ENCODE assay signal across 31 cellular contexts in the genomic region with DNA sequence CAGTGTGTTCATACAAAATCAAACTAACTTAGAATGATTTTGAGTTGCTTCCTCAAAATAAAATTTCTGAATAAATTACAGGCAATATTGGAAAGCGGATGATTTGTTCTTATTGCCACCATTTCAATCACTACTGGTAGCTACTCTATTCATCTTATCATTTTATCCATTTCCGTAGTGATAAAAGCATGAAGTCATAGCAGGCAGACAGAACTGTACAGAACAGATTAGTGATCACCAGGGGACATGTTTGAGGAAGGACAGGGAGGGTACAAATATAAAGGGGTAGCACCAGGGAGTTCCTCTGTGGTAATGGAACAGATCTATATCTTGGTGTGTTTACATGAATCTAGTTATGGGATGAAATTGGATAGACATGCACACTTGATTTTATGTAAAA.
"Had no signal": no experiment of that assay in that cellular context is flagged by ENCODE, and none has a peak within 500 bp of the region (broad histone marks: within the 10 kb centered on the region; RNA-seq: fewer than 3 reads in every experiment).

No MANE protein-coding gene starts in this region.

- H3K4me3 ChIP-seq: breast epithelium, gastrocnemius medialis, ovary, sigmoid colon, thyroid gland, upper lobe of left lung had no signal

- H3K9me3 ChIP-seq: breast epithelium, gastrocnemius medialis, neutrophil, ovary, sigmoid colon, thyroid gland, upper lobe of left lung had no signal

- ATAC-seq: activated naive CD4-positive, alpha-beta T cell treated with anti-CD3 and anti-CD28 coated beads, Interleukin-2, amount 50 U/mL, for 72 hours; gastrocnemius medialis; left colon; stimulated activated memory B cell treated with anti-CD40 and anti-IgM and Interleukin-4, amounts not matched to agents 10 μg/mL and 1 μg/mL and 100 μg/mL, for 72 hours; stimulated activated naive CD8-positive, alpha-beta T cell treated with anti-CD3 and anti-CD28 coated beads, Interleukin-15, amount 100 ng/mL, for 72 hours; WTC11 had no signal

- DNase-seq: activated CD4-positive, alpha-beta memory T cell treated with anti-CD3 and anti-CD28 coated beads, Interleukin-2, amount 10 ng/mL, durations not matched to agents 7 days and 5 days; activated CD4-positive, alpha-beta T cell treated with anti-CD3 and anti-CD28 coated beads for 1 hour; activated CD4-positive, alpha-beta T cell treated with anti-CD3 and anti-CD28 coated beads, Interleukin-2, amount 10 ng/mL, durations not matched to agents 7 days and 5 days; activated naive CD4-positive, alpha-beta T cell; activated T-cell treated with anti-CD3 and anti-CD28 coated beads, Interleukin-2, amount 50 U/mL, for 48 hours; central memory CD4-positive, alpha-beta T cell; effector CD4-positive, alpha-beta T cell; gastrocnemius medialis; hypothalamus; immature natural killer cell; kidney; left colon; mammary epithelial cell; naive B cell; nephron progenitor cell; ovary; sigmoid colon; small intestine; stimulated activated CD4-positive, alpha-beta T cell treated with anti-CD3 and anti-CD28 coated beads, Interleukin-4, amount 100 ng/mL, for 24 hours; stimulated activated CD8-positive, alpha-beta memory T cell treated with anti-CD3 and anti-CD28 coated beads, Interleukin-4, amount 100 ng/mL, for 48 hours; stimulated activated naive CD8-positive, alpha-beta T cell treated with anti-CD3 and anti-CD28 coated beads, Interleukin-15, amount 100 ng/mL, for 72 hours; substantia nigra; T-helper 1 cell; thyroid gland; upper lobe of left lung had no signal

- H3K27ac ChIP-seq: breast epithelium, epithelial cell of prostate, gastrocnemius medialis, neutrophil, ovary, sigmoid colon, thyroid gland, upper lobe of left lung had no signal

- H3K4me1 ChIP-seq: breast epithelium, gastrocnemius medialis, sigmoid colon, upper lobe of left lung had no signal

- H3K36me3 ChIP-seq: breast epithelium, neutrophil, ovary, thyroid gland had no signal

- H3K27me3 ChIP-seq: breast epithelium, gastrocnemius medialis, neutrophil, ovary, sigmoid colon, thyroid gland, upper lobe of left lung had no signal
